Comparison of ENCODE assay signal across 16 cellular contexts in the genomic region with DNA sequence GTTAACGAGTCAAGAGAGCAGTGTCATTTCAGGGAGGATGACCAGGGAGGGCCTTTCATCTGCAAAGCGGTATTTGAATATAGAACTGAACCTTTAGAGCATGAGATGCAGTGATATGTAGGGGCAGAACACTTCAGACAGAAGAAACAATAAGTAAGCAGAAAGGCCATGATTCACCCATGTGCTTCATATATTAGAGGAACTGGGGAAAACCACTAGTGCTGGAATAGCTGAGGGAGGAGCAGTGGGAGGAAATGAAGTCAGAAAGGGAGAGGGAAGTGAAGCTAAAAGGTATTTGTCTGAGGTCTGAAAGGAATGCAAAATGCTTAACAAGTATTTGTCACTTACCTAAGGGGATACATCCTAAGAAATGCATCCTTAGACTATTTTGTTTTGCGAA.
DNase-seq lines count a peak whose midpoint lies in the region; ATAC-seq and TF ChIP-seq lines count a peak whose summit lies in the region.
"Had no signal": no experiment of that assay in that cellular context is flagged by ENCODE, and none has a peak within 500 bp of the region (broad histone marks: within the 10 kb centered on the region; RNA-seq: fewer than 3 reads in every experiment).

No MANE protein-coding gene starts in this region.

- H2AFZ ChIP-seq in IMR-90 (replicated peaks; ENCODE audit: low read length, poor library complexity) = no peak overlapping the region

- H3K4me1 ChIP-seq in IMR-90 (ENCODE audit: control insufficient read depth, insufficient read depth, low read length) = no peaks in the 10 kb centered on the region

- H3K56ac ChIP-seq in IMR-90 (ENCODE audit: extremely low read depth, insufficient read depth, low read length) = no peak overlapping the region

- no peak overlapping the region for H4K8ac ChIP-seq in IMR-90 (ENCODE audit: low read depth in 2 of 2, low read length in 2 of 2)

- no peak overlapping the region for H3K4me3 ChIP-seq in IMR-90 (ENCODE audit: insufficient read depth, low read depth, low read length)
- H3K4me3 ChIP-seq: lung had no signal

- no TSS peak for BruUV-seq in IMR-90 (replicated peaks; lab: Mats Ljungman, UMichigan)

- no peak overlapping the region for H3K14ac ChIP-seq in IMR-90 (replicated peaks; ENCODE audit: low read depth, low read length)

- no peak overlapping the region for H3K27ac ChIP-seq in IMR-90 (ENCODE audit: insufficient read depth, low read length)
- peak overlapping the region; percentile 72 for H3K27ac ChIP-seq in epithelial cell of prostate

- ATAC-seq in IMR-90 (ENCODE audit: low read depth) = no peak
- ATAC-seq in stimulated activated naive B cell treated with anti-CD40 and anti-IgM and Interleukin-4, amounts not matched to agents 10 μg/mL and 1 μg/mL and 100 μg/mL, for 72 hours (replicated peaks) = peak; percentile 34 to 41
- ATAC-seq in GM18867 (IDR thresholded peaks at IDR 0.05; ENCODE audit: unreplicated experiment) = no peak
- ATAC-seq in GM18502 (IDR thresholded peaks at IDR 0.05; ENCODE audit: poor library complexity, unreplicated experiment) = no peak
- ATAC-seq: activated naive CD4-positive, alpha-beta T cell treated with anti-CD3 and anti-CD28 coated beads, Interleukin-2, amount 50 U/mL, for 72 hours; esophagus mucosa; Panc1 had no signal

- dilution Hi-C loops in IMR-90 (cut with HindIII; ENCODE audit: low sequenced_read_pairs, unreplicated experiment) = no loop called here

- peaks cover 0 to 2% of the 10 kb centered on the region in 2 donors for H3K9me3 Mint-ChIP-seq in stimulated activated naive B cell treated with anti-CD40 and anti-IgM and Interleukin-4, amounts not matched to agents 10 μg/mL and 1 μg/mL and 100 μg/mL, for 72 hours

- no peaks in the 10 kb centered on the region for H4K20me1 ChIP-seq in IMR-90 (ENCODE audit: insufficient read depth, low read length)

- H2BK5ac ChIP-seq in IMR-90 (ENCODE audit: low read depth, low read length, poor library complexity, severe bottlenecking) = no peak overlapping the region

- intact Hi-C loops in IMR-90 (cut with micrococcal nuclease) = no loop called here

- no peaks in the 10 kb centered on the region for H3K9me1 ChIP-seq in IMR-90 (ENCODE audit: insufficient read depth, low read length)

- no peaks in the 10 kb centered on the region for H3K36me3 Mint-ChIP-seq in stimulated activated naive B cell treated with anti-CD40 and anti-IgM and Interleukin-4, amounts not matched to agents 10 μg/mL and 1 μg/mL and 100 μg/mL, for 72 hours
- H3K36me3 Mint-ChIP-seq: activated naive CD4-positive, alpha-beta T cell treated with anti-CD3 and anti-CD28 coated beads, Interleukin-2, amount 50 U/mL, for 72 hours; CD4-positive, alpha-beta memory T cell had no signal

- DNase-seq in IMR-90 (peak; percentile 15), RPMI8226 (peak; percentile 11), epithelial cell of prostate (ENCODE audit: low read depth, low spot score) (no peak), NCI-H2227 (lab: John Stamatoyannopoulos, UW; ENCODE audit: unreplicated experiment) (no peak)
- no peak for DNase-seq in stimulated activated naive B cell treated with anti-CD40 and anti-IgM and Interleukin-4, amounts not matched to agents 10 μg/mL and 1 μg/mL and 100 μg/mL, for 72 hours
- DNase-seq: cerebellar nuclear complex, HCEC 1CT, NCI-H1048, NCI-H345 had no signal

- peaks cover 0 to 3% of the 10 kb centered on the region in 2 donors for H3K4me1 Mint-ChIP-seq in stimulated activated naive B cell treated with anti-CD40 and anti-IgM and Interleukin-4, amounts not matched to agents 10 μg/mL and 1 μg/mL and 100 μg/mL, for 72 hours
- H3K4me1 Mint-ChIP-seq: CD4-positive, alpha-beta memory T cell had no signal

- H4K91ac ChIP-seq in IMR-90 (ENCODE audit: insufficient read depth, low read depth, low read length) = no peak overlapping the region

- no peaks in the 10 kb centered on the region for H3K79me1 ChIP-seq in IMR-90 (ENCODE audit: low read depth in 1 of 2, low read length in 2 of 2)

- TF ChIP-seq RAD21 in IMR-90 (IDR thresholded peaks at IDR 0.05; ENCODE audit: low read length) = no peak

- H3K27me3 Mint-ChIP-seq in stimulated activated naive B cell treated with anti-CD40 and anti-IgM and Interleukin-4, amounts not matched to agents 10 μg/mL and 1 μg/mL and 100 μg/mL, for 72 hours = no peaks in the 10 kb centered on the region
- H3K27me3 Mint-ChIP-seq: CD4-positive, alpha-beta memory T cell had no signal

- 71% methylated on average over 1 of the region's 3 CpGs; no CpG with 5 or more reads in 1 of the 2 experiments for WGBS in IMR-90 (ENCODE audit: extremely low coverage in 2 of 2, insufficient read length in 1 of 2), 2 experiments

- H3K27ac Mint-ChIP-seq in stimulated activated naive B cell treated with anti-CD40 and anti-IgM and Interleukin-4, amounts not matched to agents 10 μg/mL and 1 μg/mL and 100 μg/mL, for 72 hours = no peak overlapping the region
- H3K27ac Mint-ChIP-seq: activated naive CD4-positive, alpha-beta T cell treated with anti-CD3 and anti-CD28 coated beads, Interleukin-2, amount 50 U/mL, for 72 hours had no signal

- H2BK120ac ChIP-seq in IMR-90 (ENCODE audit: low read depth, low read length) = no peak overlapping the region

- POLR2A ChIA-PET in IMR-90 (lab: Charles Lee; ENCODE audit: unreplicated experiment) = no interaction called here

- H3K27me3 ChIP-seq in IMR-90 (ENCODE audit: control insufficient read depth, insufficient read depth, low read length) = no peaks in the 10 kb centered on the region

- no peak overlapping the region for H3K9ac ChIP-seq in IMR-90 (ENCODE audit: low read depth, low read length)

- TF ChIP-seq CTCF in IMR-90 (conservative IDR thresholded peaks at IDR 0.05; ENCODE audit: low read depth, low read length) = no peak

- in situ Hi-C loops in IMR-90 (cut with MboI; ENCODE audit: low sequenced_read_pairs) = no loop called here

- H2AK9ac ChIP-seq in IMR-90 (replicated peaks; ENCODE audit: low read depth, low read length, poor library complexity) = no peak overlapping the region

- H3K4me2 ChIP-seq in IMR-90 (ENCODE audit: low read depth, low read length) = no peak overlapping the region

- H3K4me3 Mint-ChIP-seq in stimulated activated naive B cell treated with anti-CD40 and anti-IgM and Interleukin-4, amounts not matched to agents 10 μg/mL and 1 μg/mL and 100 μg/mL, for 72 hours = no peak overlapping the region
- H3K4me3 Mint-ChIP-seq: CD4-positive, alpha-beta memory T cell had no signal

- no peak for TF ChIP-seq POLR2A in IMR-90 (IDR thresholded peaks at IDR 0.05; ENCODE audit: low read depth, low read length)

- no peak overlapping the region for H3K4ac ChIP-seq in IMR-90 (ENCODE audit: low read depth, low read length)

- H4K5ac ChIP-seq in IMR-90 (ENCODE audit: low read depth, low read length) = no peak overlapping the region

- CTCF ChIA-PET in IMR-90 (lab: Yijun Ruan, JAX) = interaction anchor here (0.9 kb wide), 1 partner anchor 71 kb away, joined by 3 read pairs; no protein-coding TSS in a partner anchor

- no peaks in the 10 kb centered on the region for H3K9me3 ChIP-seq in IMR-90 (ENCODE audit: control insufficient read depth, insufficient read depth, low read length)

- no peaks in the 10 kb centered on the region for H3K36me3 ChIP-seq in IMR-90 (ENCODE audit: control insufficient read depth, insufficient read depth, low read length)

- H3K18ac ChIP-seq in IMR-90 (ENCODE audit: low read depth, low read length) = no peak overlapping the region

- H2BK20ac ChIP-seq in IMR-90 (ENCODE audit: low read depth, low read length) = no peak overlapping the region

- H2BK15ac ChIP-seq in IMR-90 (ENCODE audit: low read depth, low read length) = no peak overlapping the region

- H3K23ac ChIP-seq in IMR-90 (ENCODE audit: low read depth, low read length) = no peak overlapping the region

- H2AK5ac ChIP-seq in IMR-90 (ENCODE audit: low read depth, low read length) = no peak overlapping the region

TF ChIP-seq in IMR-90, 13 proteins besides CTCF, POLR2A, EP300 and RAD21:
- TF ChIP-seq MAZ (IDR thresholded peaks at IDR 0.05; ENCODE audit: borderline replicate concordance, low read depth, low read length) = no peak
- TF ChIP-seq USF2 (IDR thresholded peaks at IDR 0.05; ENCODE audit: low read depth, low read length) = no peak
- no peak for TF ChIP-seq RFX5 (IDR thresholded peaks at IDR 0.05; ENCODE audit: low read depth, low read length)
- no peak for TF ChIP-seq CEBPB (IDR thresholded peaks at IDR 0.05; ENCODE audit: low read depth, low read length)
- no peak for TF ChIP-seq NFE2L2 (IDR thresholded peaks at IDR 0.05; ENCODE audit: low read depth, low read length)
- TF ChIP-seq, protein P1, sequence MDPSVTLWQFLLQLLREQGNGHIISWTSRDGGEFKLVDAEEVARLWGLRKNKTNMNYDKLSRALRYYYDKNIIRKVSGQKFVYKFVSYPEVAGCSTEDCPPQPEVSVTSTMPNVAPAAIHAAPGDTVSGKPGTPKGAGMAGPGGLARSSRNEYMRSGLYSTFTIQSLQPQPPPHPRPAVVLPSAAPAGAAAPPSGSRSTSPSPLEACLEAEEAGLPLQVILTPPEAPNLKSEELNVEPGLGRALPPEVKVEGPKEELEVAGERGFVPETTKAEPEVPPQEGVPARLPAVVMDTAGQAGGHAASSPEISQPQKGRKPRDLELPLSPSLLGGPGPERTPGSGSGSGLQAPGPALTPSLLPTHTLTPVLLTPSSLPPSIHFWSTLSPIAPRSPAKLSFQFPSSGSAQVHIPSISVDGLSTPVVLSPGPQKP (IDR thresholded peaks at IDR 0.05; ENCODE audit: borderline replicate concordance, low read depth, low read length) = no peak
- TF ChIP-seq BHLHE40 (IDR thresholded peaks at IDR 0.05; ENCODE audit: low read depth, low read length) = no peak
- no peak for TF ChIP-seq MAFK (IDR thresholded peaks at IDR 0.05; ENCODE audit: low read depth, low read length)
- no peak for TF ChIP-seq FOS (IDR thresholded peaks at IDR 0.05; ENCODE audit: low read depth, low read length)

Comparison
In these comparisons a context has a peak if more than half of its experiments do, and no peak if none do; other contexts are left out.
1. ATAC-seq: peak in stimulated activated naive B cell treated with anti-CD40 and anti-IgM and Interleukin-4, amounts not matched to agents 10 μg/mL and 1 μg/mL and 100 μg/mL, for 72 hours (2 of 2); none in IMR-90 (single experiment), GM18867 (single experiment) and GM18502 (single experiment).
2. DNase-seq: peak in IMR-90 (single experiment) and RPMI8226 (single experiment); none in epithelial cell of prostate (single experiment), stimulated activated naive B cell treated with anti-CD40 and anti-IgM and Interleukin-4, amounts not matched to agents 10 μg/mL and 1 μg/mL and 100 μg/mL, for 72 hours (single experiment) and NCI-H2227 (single experiment).